Comparison of ENCODE assay signal across 1 cellular context in genomic region chr12:88947486-88948043, GRCh38.
TF ChIP-seq lines count a peak whose summit lies in the region.

No MANE protein-coding gene starts in this region.

TF ChIP-seq in GM23338, 12 proteins besides CTCF, POLR2A, EP300 and RAD21:
- TF ChIP-seq ZNF462 (CRISPR knock-in tag; IDR thresholded peaks at IDR 0.05) (no peak), REST (IDR thresholded peaks at IDR 0.05; ENCODE audit: unreplicated experiment) (no peak), POLR2AphosphoS5 (IDR thresholded peaks at IDR 0.05; ENCODE audit: low read depth) (no peak), CREB1 (CRISPR knock-in tag; IDR thresholded peaks at IDR 0.05; ENCODE audit: low read depth) (no peak), JUNB (IDR thresholded peaks at IDR 0.05; ENCODE audit: unreplicated experiment) (no peak), STAT1 (IDR thresholded peaks at IDR 0.05; ENCODE audit: unreplicated experiment) (no peak), EZH2phosphoT487 (IDR thresholded peaks at IDR 0.05; ENCODE audit: unreplicated experiment) (no peak), ZNF114 (CRISPR knock-in tag; IDR thresholded peaks at IDR 0.05) (no peak), EZH2 (IDR thresholded peaks at IDR 0.05; ENCODE audit: low read depth, unreplicated experiment) (no peak), ZNF331 (CRISPR knock-in tag; IDR thresholded peaks at IDR 0.05; ENCODE audit: low read depth) (no peak), NANOG (IDR thresholded peaks at IDR 0.05; ENCODE audit: borderline replicate concordance) (no peak)
TF ChIP-seq in GM23338: peak in this region for 0.
